ENCODE assay signal across 9 cellular contexts in the genomic region with DNA sequence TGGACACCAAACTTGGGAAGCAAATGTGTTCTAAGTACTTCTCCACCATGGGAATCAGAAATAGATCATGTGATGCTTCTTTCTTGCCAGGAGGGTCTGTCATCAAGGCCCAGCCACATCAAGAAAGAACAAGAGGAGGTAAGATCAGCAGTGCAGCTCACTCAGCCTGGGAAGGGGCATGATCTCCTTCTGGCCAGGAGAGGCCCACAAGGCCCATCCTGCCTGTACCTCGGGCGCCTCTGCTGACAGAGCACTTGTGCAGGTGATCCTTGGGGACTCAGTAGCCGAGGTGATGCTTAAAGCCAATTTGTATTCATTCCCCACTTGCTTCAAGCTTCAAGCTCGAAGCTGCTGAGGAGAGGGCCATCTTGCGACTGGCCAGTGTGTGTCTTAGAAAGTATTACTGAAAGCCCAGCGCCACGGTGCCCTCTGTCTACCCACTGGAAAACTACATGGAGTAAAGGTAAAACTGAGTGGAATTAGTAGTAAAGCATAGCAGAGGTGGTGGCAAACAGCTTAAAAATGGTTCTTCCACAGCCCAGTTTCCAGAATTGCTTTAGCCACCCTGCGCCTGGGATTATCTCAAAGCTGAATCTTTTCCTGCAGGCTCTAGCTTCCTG. TPM values are rescaled to one million over a fixed set of nuclear protein-coding genes. Genes with fewer than 3 reads are reported as not detected.
DNase-seq lines count a peak whose midpoint lies in the region; ATAC-seq, FAIRE-seq and TF ChIP-seq lines count a peak whose summit lies in the region.
"Had no signal": no experiment of that assay in that cellular context is flagged by ENCODE, and none has a peak within 500 bp of the region (broad histone marks: within the 10 kb centered on the region; RNA-seq: fewer than 3 reads in every experiment).

No MANE protein-coding gene starts in this region.

- DNase-seq in NCI-H1436 (lab: John Stamatoyannopoulos, UW) = peak; percentile 4
- no peak for DNase-seq in NCI-H1436 treated with DMSO at 0.1 percent for 48 hours (lab: John Stamatoyannopoulos, UW)
- peak; percentile 16 for DNase-seq in RPMI8226
- no peak for DNase-seq in foreskin keratinocyte
- no peak for DNase-seq in smooth muscle cell (lab: John Stamatoyannopoulos, UW; ENCODE audit: unreplicated experiment)
- DNase-seq in GM12892 (ENCODE audit: insufficient read length) = no peak
- DNase-seq in NCI-H2029 treated with DMSO at 0.1 percent for 48 hours (lab: John Stamatoyannopoulos, UW) = no peak

- no peaks in the 10 kb centered on the region for H4K20me1 ChIP-seq in smooth muscle cell (ENCODE audit: low read depth)

- H3K27ac ChIP-seq in foreskin keratinocyte = no peak overlapping the region
- H3K27ac ChIP-seq in smooth muscle cell (ENCODE audit: low read depth) = no peak overlapping the region
- H3K27ac ChIP-seq: SK-N-MC had no signal

- H2AFZ ChIP-seq in smooth muscle cell (ENCODE audit: low read depth) = no peak overlapping the region

- FAIRE-seq in GM12892 (lab: Jason Lieb, UNC) = no peak

- no peaks in the 10 kb centered on the region for H3K4me1 ChIP-seq in foreskin keratinocyte
- peaks cover 4% of the 10 kb centered on the region for H3K4me1 ChIP-seq in smooth muscle cell (ENCODE audit: low read depth)

- H3K4me3 ChIP-seq in smooth muscle cell = no peak overlapping the region
- H3K4me3 ChIP-seq: SK-N-MC had no signal

- H3F3A ChIP-seq in smooth muscle cell (ENCODE audit: low read depth) = peaks cover 4% of the 10 kb centered on the region

- H3K79me2 ChIP-seq in smooth muscle cell (ENCODE audit: low read depth) = no peaks in the 10 kb centered on the region

- peak; percentile 53 for TF ChIP-seq CTCF in foreskin keratinocyte (conservative IDR thresholded peaks at IDR 0.05)
- TF ChIP-seq CTCF in smooth muscle cell (IDR thresholded peaks at IDR 0.05; ENCODE audit: borderline replicate concordance, insufficient read depth, poor library complexity, severe bottlenecking) = peak; percentile 20

- H3K9me3 ChIP-seq in smooth muscle cell (replicated peaks; ENCODE audit: low read depth) = no peaks in the 10 kb centered on the region

- no peak overlapping the region for H3K9ac ChIP-seq in smooth muscle cell (ENCODE audit: low read depth)

- no peak overlapping the region for H3K4me2 ChIP-seq in smooth muscle cell

- 81% methylated on average over 8 of the region's 8 CpGs for WGBS in smooth muscle cell (ENCODE audit: low lambda C conversion rate)

- H3K36me3 ChIP-seq in smooth muscle cell (ENCODE audit: low read depth) = peaks cover 16% of the 10 kb centered on the region

- peak; percentile 27 for ATAC-seq in foreskin keratinocyte
- ATAC-seq in HG03439 (IDR thresholded peaks at IDR 0.05; ENCODE audit: unreplicated experiment) = no peak

- H3K27me3 ChIP-seq in foreskin keratinocyte (no peaks in the 10 kb centered on the region), smooth muscle cell (ENCODE audit: low read depth) (no peaks in the 10 kb centered on the region)

- TF ChIP-seq POLR2A in GM12892 (IDR thresholded peaks at IDR 0.05; ENCODE audit: low read depth, low read length) = no peak

RNA-seq across cellular contexts. Expression of a gene that starts 26.2 kb away (rescaled TPM):
- total RNA-seq in foreskin keratinocyte (230 and 239 TPM in 2 replicates), smooth muscle cell (143 and 163 TPM in 2 replicates)
- polyA plus RNA-seq in foreskin keratinocyte (267 and 282 TPM in 2 replicates), smooth muscle cell (218 and 221 TPM in 2 replicates)
- polyA plus RNA-seq in GM12892 (2012; ENCODE audit: missing spikeins) = 354 TPM

RNA-seq across cellular contexts. Expression of a gene that starts 53.3 kb away (rescaled TPM):
- total RNA-seq in foreskin keratinocyte (1.5 and 4.6 TPM in 2 replicates), smooth muscle cell (217 and 229 TPM in 2 replicates)
- polyA plus RNA-seq in foreskin keratinocyte (0.97 and 1.7 TPM in 2 replicates), smooth muscle cell (130 and 196 TPM in 2 replicates)
- polyA plus RNA-seq in GM12892 (2012; ENCODE audit: missing spikeins) = 0.36 TPM

Comparison
In these comparisons a context has a peak if more than half of its experiments do, and no peak if none do; other contexts are left out.
1. DNase-seq: peak in NCI-H1436 (single experiment) and RPMI8226 (single experiment); none in NCI-H1436 treated with DMSO at 0.1 percent for 48 hours (single experiment), foreskin keratinocyte (0 of 2), smooth muscle cell (single experiment), GM12892 (single experiment) and NCI-H2029 treated with DMSO at 0.1 percent for 48 hours (single experiment).
2. RNA of a gene that starts 53.3 kb away (total RNA-seq): 217 to 229 TPM in smooth muscle cell; 1.5 to 4.6 TPM in foreskin keratinocyte; every median in the first group is over 10 times any median in the second.